ENCODE assay signal across 24 cellular contexts in the genomic region with DNA sequence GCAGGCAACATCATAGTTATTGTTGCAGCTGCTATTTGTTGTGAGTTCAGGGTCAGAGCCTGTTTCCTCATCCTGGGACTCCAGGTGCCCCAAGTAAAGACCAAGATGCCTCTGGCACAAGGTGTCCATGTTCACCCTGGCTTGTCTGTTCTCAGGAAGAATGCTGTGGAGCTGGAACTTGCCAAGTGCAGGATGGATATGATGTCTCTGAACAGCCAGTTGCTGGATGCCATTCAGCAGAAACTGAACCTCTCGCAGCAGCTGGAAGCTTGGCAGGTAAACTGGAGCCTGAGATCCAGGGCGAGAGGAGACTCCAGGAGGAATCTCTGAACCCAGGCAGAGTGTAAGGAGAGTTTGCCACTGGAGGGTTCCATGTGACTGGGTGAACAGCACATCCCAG.
"Had no signal": no experiment of that assay in that cellular context is flagged by ENCODE, and none has a peak within 500 bp of the region (broad histone marks: within the 10 kb centered on the region; RNA-seq: fewer than 3 reads in every experiment).

No MANE protein-coding gene starts in this region.

- ATAC-seq: activated T-cell treated with anti-CD3 and anti-CD28 coated beads, Interleukin-2, amount 50 U/mL, for 72 hours; body of pancreas had no signal

- H3K27me3 Mint-ChIP-seq: activated CD4-positive, alpha-beta memory T cell treated with anti-CD3 and anti-CD28 coated beads for 36 hours; activated CD4-positive, alpha-beta T cell treated with anti-CD3 and anti-CD28 coated beads, Interleukin-2, amount 10 ng/mL, durations not matched to agents 7 days and 5 days; central memory CD8-positive, alpha-beta T cell had no signal

- H3K9me3 Mint-ChIP-seq: activated CD4-positive, alpha-beta memory T cell treated with anti-CD3 and anti-CD28 coated beads for 36 hours; activated CD4-positive, alpha-beta T cell treated with anti-CD3 and anti-CD28 coated beads, Interleukin-2, amount 10 ng/mL, durations not matched to agents 7 days and 5 days; activated T-cell treated with anti-CD3 and anti-CD28 coated beads, Interleukin-2, amount 50 U/mL, for 72 hours; activated T-helper 2 cell treated with anti-CD3 and anti-CD28 coated beads, Interferon-gamma antibody, Interleukin-2, Interleukin-4, amounts not matched to agents 10 μg/mL and 5 μg/mL and 100 μg/mL, durations not matched to agents 14 hours and 24 hours and 36 hours; central memory CD8-positive, alpha-beta T cell; T-helper 1 cell treated with Interleukin-12 subunit alpha and Interleukin-12 subunit beta and Interleukin-4 antibody, amounts not matched to agents 30 μg/mL and 1 μg/mL, for 36 hours had no signal

- H3K4me3 Mint-ChIP-seq: activated CD4-positive, alpha-beta memory T cell treated with anti-CD3 and anti-CD28 coated beads for 36 hours; activated CD4-positive, alpha-beta T cell treated with anti-CD3 and anti-CD28 coated beads, Interleukin-2, amount 10 ng/mL, durations not matched to agents 7 days and 5 days; activated T-cell treated with anti-CD3 and anti-CD28 coated beads, Interleukin-2, amount 50 U/mL, for 72 hours; central memory CD8-positive, alpha-beta T cell; T-helper 1 cell treated with Interleukin-12 subunit alpha and Interleukin-12 subunit beta and Interleukin-4 antibody, amounts not matched to agents 30 μg/mL and 1 μg/mL, for 36 hours had no signal

- H3K27ac Mint-ChIP-seq: activated CD4-positive, alpha-beta memory T cell treated with anti-CD3 and anti-CD28 coated beads for 36 hours; activated CD4-positive, alpha-beta T cell treated with anti-CD3 and anti-CD28 coated beads, Interleukin-2, amount 10 ng/mL, durations not matched to agents 7 days and 5 days; activated T-cell treated with anti-CD3 and anti-CD28 coated beads, Interleukin-2, amount 50 U/mL, for 72 hours; activated T-helper 2 cell treated with anti-CD3 and anti-CD28 coated beads, Interferon-gamma antibody, Interleukin-2, Interleukin-4, amounts not matched to agents 10 μg/mL and 5 μg/mL and 100 μg/mL, durations not matched to agents 14 hours and 24 hours and 36 hours had no signal

- H3K4me3 ChIP-seq: ascending aorta, body of pancreas, MG63, Peyer's patch had no signal

- DNase-seq: activated CD4-positive, alpha-beta memory T cell treated with anti-CD3 and anti-CD28 coated beads for 36 hours; activated CD4-positive, alpha-beta T cell treated with anti-CD3 and anti-CD28 coated beads, Interleukin-2, amount 10 ng/mL, durations not matched to agents 7 days and 5 days; activated CD4-positive, CD25-positive, alpha-beta regulatory T cell; activated CD8-positive, alpha-beta memory T cell treated with anti-CD3 and anti-CD28 coated beads for 24 hours; activated naive CD4-positive, alpha-beta T cell treated with anti-CD3 and anti-CD28 coated beads, Interleukin-2, amount 50 U/mL, for 16 hours; activated T-cell treated with anti-CD3 and anti-CD28 coated beads, Interleukin-2, amount 50 U/mL, for 72 hours; amniotic stem cell; body of pancreas; MG63; NCI-H1092 treated with DMSO at 0.1 percent for 48 hours; NCI-H1417 treated with DMSO at 0.1 percent for 48 hours; NCI-H1694; NCI-H2029; NCI-H2107; NCI-H510A treated with DMSO at 0.1 percent for 48 hours; NCI-H69; NK-92 treated with Interleukin-12 subunit alpha and Interleukin-12 subunit beta, amount 100 ng/mL, for 24 hours; SHP77 treated with DMSO at 0.1 percent for 48 hours; T-helper 9 cell had no signal

- H3K27ac ChIP-seq: ascending aorta, body of pancreas, Peyer's patch had no signal

- H3K9me3 ChIP-seq: ascending aorta, body of pancreas, MG63, Peyer's patch had no signal

- H3K27me3 ChIP-seq: ascending aorta, body of pancreas, MG63, Peyer's patch had no signal
